Comparison of ENCODE assay signal across 22 cellular contexts in genomic region chr10:74518076-74518475, GRCh38.
"Had no signal": no experiment of that assay in that cellular context is flagged by ENCODE, and none has a peak within 500 bp of the region (broad histone marks: within the 10 kb centered on the region; RNA-seq: fewer than 3 reads in every experiment).

No MANE protein-coding gene starts in this region.

- ATAC-seq: activated CD4-positive, CD25-positive, alpha-beta regulatory T cell treated with anti-CD3 and anti-CD28 coated beads, Interleukin-2, amount 50 U/mL, for 24 hours; activated CD8-positive, alpha-beta memory T cell treated with anti-CD3 and anti-CD28 coated beads, Interleukin-2, amount 10 ng/mL, durations not matched to agents 7 days and 5 days; activated CD8-positive, alpha-beta T cell treated with anti-CD3 and anti-CD28 coated beads for 36 hours; activated naive CD8-positive, alpha-beta T cell treated with anti-CD3 and anti-CD28 coated beads, Interleukin-2, amount 50 U/mL, for 24 hours; left lobe of liver; lower lobe of right lung; naive thymus-derived CD8-positive, alpha-beta T cell had no signal

- H3K27ac ChIP-seq: cardiac muscle cell, esophagus squamous epithelium, lower lobe of right lung, spleen, thoracic aorta, VCaP had no signal

- H3K4me3 ChIP-seq: cardiac muscle cell, esophagus squamous epithelium, lower lobe of right lung, spleen, thoracic aorta had no signal

- H3K4me1 ChIP-seq: esophagus squamous epithelium, lower lobe of right lung, spleen had no signal

- DNase-seq: activated CD4-positive, alpha-beta T cell treated with anti-CD3 and anti-CD28 coated beads, Interleukin-2, amount 10 ng/mL, durations not matched to agents 24 days and 14 days; activated CD8-positive, alpha-beta memory T cell treated with anti-CD3 and anti-CD28 coated beads, Interleukin-2, amount 10 ng/mL, durations not matched to agents 7 days and 5 days; activated CD8-positive, alpha-beta T cell treated with anti-CD3 and anti-CD28 coated beads for 36 hours; activated effector memory CD4-positive, alpha-beta T cell treated with anti-CD3 and anti-CD28 coated beads, Interleukin-2, amount 50 U/mL, for 16 hours; activated naive CD4-positive, alpha-beta T cell treated with anti-CD3 and anti-CD28 coated beads, Interleukin-2, amount 10 ng/mL, durations not matched to agents 7 days and 5 days; activated naive CD8-positive, alpha-beta T cell treated with anti-CD3 and anti-CD28 coated beads, Interleukin-2, amount 50 U/mL, for 24 hours; activated T-cell treated with anti-CD3 and anti-CD28 coated beads for 4 hours; cortex of kidney; endodermal cell; esophagus squamous epithelium; foreskin melanocyte; lower lobe of right lung; naive thymus-derived CD8-positive, alpha-beta T cell; retina; spleen; stimulated activated CD4-positive, alpha-beta T cell treated with anti-CD3 and anti-CD28 coated beads, Interleukin-4, amount 100 ng/mL, for 24 hours; stimulated activated naive CD4-positive, alpha-beta T cell treated with Interleukin-2 at 50 U/mL for 16 hours had no signal

- H3K36me3 ChIP-seq: cardiac muscle cell, lower lobe of right lung, thoracic aorta had no signal

- H3K27me3 ChIP-seq: cardiac muscle cell, esophagus squamous epithelium, spleen had no signal
